ENCODE assay signal across 25 cellular contexts in genomic region chr2:21452263-21452662, GRCh38.
"Had no signal": no experiment of that assay in that cellular context is flagged by ENCODE, and none has a peak within 500 bp of the region (broad histone marks: within the 10 kb centered on the region; RNA-seq: fewer than 3 reads in every experiment).

No MANE protein-coding gene starts in this region.

- H3K36me3 Mint-ChIP-seq: activated naive CD8-positive, alpha-beta T cell treated with anti-CD3 and anti-CD28 coated beads, Interleukin-2, amount 10 ng/mL, durations not matched to agents 7 days and 5 days; naive B cell had no signal

- H3K4me3 Mint-ChIP-seq: activated CD4-positive, alpha-beta T cell treated with anti-CD3 and anti-CD28 coated beads, Interleukin-2, amount 10 ng/mL, durations not matched to agents 24 days and 14 days; activated CD8-positive, alpha-beta T cell treated with anti-CD3 and anti-CD28 coated beads for 36 hours; activated naive CD8-positive, alpha-beta T cell treated with anti-CD3 and anti-CD28 coated beads, Interleukin-2, amount 10 ng/mL, durations not matched to agents 7 days and 5 days; activated T-cell treated with anti-CD3 and anti-CD28 coated beads, Interleukin-2, amount 50 U/mL, for 24 hours; immature natural killer cell; naive B cell; neural crest cell had no signal

- H3K36me3 ChIP-seq: gastroesophageal sphincter, heart right ventricle, thyroid gland had no signal

- H3K9me3 Mint-ChIP-seq: activated CD4-positive, alpha-beta T cell treated with anti-CD3 and anti-CD28 coated beads, Interleukin-2, amount 10 ng/mL, durations not matched to agents 24 days and 14 days; activated CD8-positive, alpha-beta T cell treated with anti-CD3 and anti-CD28 coated beads for 36 hours; activated naive CD8-positive, alpha-beta T cell treated with anti-CD3 and anti-CD28 coated beads, Interleukin-2, amount 10 ng/mL, durations not matched to agents 7 days and 5 days; activated T-helper 2 cell treated with anti-CD3 and anti-CD28 coated beads, Interferon-gamma antibody, Interleukin-2, Interleukin-4, amounts not matched to agents 10 μg/mL and 5 μg/mL and 100 μg/mL, durations not matched to agents 14 hours and 24 hours and 36 hours; neural crest cell had no signal

- H3K27ac ChIP-seq: gastroesophageal sphincter, heart right ventricle, thyroid gland had no signal

- H3K9me3 ChIP-seq: gastroesophageal sphincter, mucosa of descending colon, thyroid gland had no signal

- H3K4me3 ChIP-seq: coronary artery, gastroesophageal sphincter, heart right ventricle, mucosa of descending colon, thyroid gland had no signal

- ATAC-seq: activated CD8-positive, alpha-beta T cell treated with anti-CD3 and anti-CD28 coated beads for 36 hours; esophagus mucosa; gastroesophageal sphincter; heart right ventricle; left ventricle myocardium superior; mucosa of descending colon had no signal

- H3K4me1 ChIP-seq: thyroid gland had no signal

- H3K27me3 Mint-ChIP-seq: activated CD4-positive, alpha-beta T cell treated with anti-CD3 and anti-CD28 coated beads, Interleukin-2, amount 10 ng/mL, durations not matched to agents 24 days and 14 days; activated CD8-positive, alpha-beta T cell treated with anti-CD3 and anti-CD28 coated beads for 36 hours; activated naive CD8-positive, alpha-beta T cell treated with anti-CD3 and anti-CD28 coated beads, Interleukin-2, amount 10 ng/mL, durations not matched to agents 7 days and 5 days; activated T-cell treated with anti-CD3 and anti-CD28 coated beads, Interleukin-2, amount 50 U/mL, for 24 hours; naive B cell; progenitor cell of endocrine pancreas had no signal

- H3K4me1 Mint-ChIP-seq: activated CD4-positive, alpha-beta T cell treated with anti-CD3 and anti-CD28 coated beads, Interleukin-2, amount 10 ng/mL, durations not matched to agents 24 days and 14 days; activated naive CD8-positive, alpha-beta T cell treated with anti-CD3 and anti-CD28 coated beads, Interleukin-2, amount 10 ng/mL, durations not matched to agents 7 days and 5 days; immature natural killer cell; naive B cell had no signal

- H3K27me3 ChIP-seq: gastroesophageal sphincter, heart right ventricle, thyroid gland had no signal

- DNase-seq: activated CD4-positive, alpha-beta T cell treated with anti-CD3 and anti-CD28 coated beads, Interleukin-2, amount 10 ng/mL, durations not matched to agents 24 days and 14 days; activated CD8-positive, alpha-beta T cell treated with anti-CD3 and anti-CD28 coated beads for 36 hours; activated naive CD4-positive, alpha-beta T cell treated with Interleukin-2 at 50 U/mL for 16 hours; activated naive CD8-positive, alpha-beta T cell treated with anti-CD3 and anti-CD28 coated beads, Interleukin-2, amount 10 ng/mL, durations not matched to agents 7 days and 5 days; activated T-cell treated with anti-CD3 and anti-CD28 coated beads, Interleukin-2, amount 50 U/mL, for 24 hours; amygdala; central memory CD4-positive, alpha-beta T cell; heart right ventricle; immature natural killer cell; kidney glomerular epithelial cell; left ventricle myocardium superior; mucosa of descending colon; naive B cell; stimulated activated CD4-positive, alpha-beta T cell treated with anti-CD3 and anti-CD28 coated beads, Interleukin-12 subunit alpha, Interleukin-12 subunit beta, amount 100 ng/mL, for 4 hours; stimulated activated CD4-positive, alpha-beta T cell treated with anti-CD3 and anti-CD28 coated beads, Interleukin-1b, Interleukin-23, amount 100 ng/mL, for 48 hours; stimulated activated CD8-positive, alpha-beta memory T cell treated with anti-CD3 and anti-CD28 coated beads, Interleukin-4, amount 100 ng/mL, for 48 hours; stimulated activated naive CD4-positive, alpha-beta T cell treated with Interleukin-2 at 50 U/mL for 16 hours; T-helper 2 cell; thyroid gland had no signal

- H3K27ac Mint-ChIP-seq: activated CD4-positive, alpha-beta T cell treated with anti-CD3 and anti-CD28 coated beads, Interleukin-2, amount 10 ng/mL, durations not matched to agents 24 days and 14 days; activated CD8-positive, alpha-beta T cell treated with anti-CD3 and anti-CD28 coated beads for 36 hours; activated naive CD8-positive, alpha-beta T cell treated with anti-CD3 and anti-CD28 coated beads, Interleukin-2, amount 10 ng/mL, durations not matched to agents 7 days and 5 days; activated T-cell treated with anti-CD3 and anti-CD28 coated beads, Interleukin-2, amount 50 U/mL, for 24 hours; activated T-helper 2 cell treated with anti-CD3 and anti-CD28 coated beads, Interferon-gamma antibody, Interleukin-2, Interleukin-4, amounts not matched to agents 10 μg/mL and 5 μg/mL and 100 μg/mL, durations not matched to agents 14 hours and 24 hours and 36 hours; immature natural killer cell; naive B cell; progenitor cell of endocrine pancreas had no signal
